Comparison of ENCODE assay signal across 18 cellular contexts in the genomic region with DNA sequence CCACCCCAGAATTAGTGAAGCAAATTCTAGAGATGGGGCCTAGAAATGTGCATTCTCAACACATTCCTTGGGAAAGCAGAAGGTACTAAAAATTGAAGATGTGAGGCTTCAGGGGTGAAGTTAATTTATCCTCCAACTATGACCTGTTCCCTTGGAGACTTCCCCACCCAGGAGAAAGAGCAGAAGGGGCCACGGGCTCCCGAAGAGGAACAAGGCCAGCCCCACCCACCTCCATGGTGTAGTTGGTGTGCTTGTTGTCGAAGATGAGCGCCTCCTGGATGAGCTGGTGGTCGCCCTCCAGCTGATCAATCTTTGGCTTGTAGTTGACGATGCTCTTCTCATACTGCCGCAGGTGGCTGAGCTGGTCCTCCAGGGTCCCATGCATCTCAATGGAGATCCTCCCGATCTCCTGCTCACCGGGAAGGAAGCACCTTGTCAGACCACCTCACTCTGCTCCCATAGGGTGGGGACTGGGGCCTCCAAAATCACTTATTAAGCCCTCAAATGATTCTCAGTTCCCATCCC.
"Had no signal": no experiment of that assay in that cellular context is flagged by ENCODE, and none has a peak within 500 bp of the region (broad histone marks: within the 10 kb centered on the region; RNA-seq: fewer than 3 reads in every experiment).

No MANE protein-coding gene starts in this region.

- H3K36me3 ChIP-seq: ovary had no signal

- H3K4me1 Mint-ChIP-seq: endodermal cell; memory B cell; neural crest cell; stimulated activated naive B cell treated with anti-CD40 and anti-IgM and Interleukin-4, amounts not matched to agents 10 μg/mL and 1 μg/mL and 100 μg/mL, for 72 hours; WTC11 had no signal

- H3K4me3 Mint-ChIP-seq: activated CD8-positive, alpha-beta T cell treated with anti-CD3 and anti-CD28 coated beads, Interleukin-2, amount 10 ng/mL, durations not matched to agents 7 days and 5 days; endodermal cell; memory B cell; neural crest cell; stimulated activated naive B cell treated with anti-CD40 and anti-IgM and Interleukin-4, amounts not matched to agents 10 μg/mL and 1 μg/mL and 100 μg/mL, for 72 hours; T-helper 1 cell treated with Interleukin-12 subunit alpha and Interleukin-12 subunit beta and Interleukin-4 antibody, amounts not matched to agents 30 μg/mL and 1 μg/mL, for 36 hours; WTC11 had no signal

- DNase-seq: activated CD4-positive, alpha-beta T cell treated with anti-CD3 and anti-CD28 coated beads for 48 hours; activated CD8-positive, alpha-beta memory T cell treated with anti-CD3 and anti-CD28 coated beads, Interleukin-2, amount 50 U/mL, for 4 hours; activated CD8-positive, alpha-beta T cell treated with anti-CD3 and anti-CD28 coated beads, Interleukin-2, amount 10 ng/mL, durations not matched to agents 7 days and 5 days; activated naive CD4-positive, alpha-beta T cell treated with Interleukin-2 at 50 U/mL for 16 hours; dorsolateral prefrontal cortex; endodermal cell; hypothalamus; left ventricle myocardium superior; stimulated activated CD4-positive, alpha-beta T cell treated with anti-CD3 and anti-CD28 coated beads, Interleukin-4, amount 100 ng/mL, for 1 hour; stimulated activated naive B cell treated with anti-CD40 and anti-IgM and Interleukin-4, amounts not matched to agents 10 μg/mL and 1 μg/mL and 100 μg/mL, for 72 hours had no signal

- ATAC-seq: activated CD8-positive, alpha-beta T cell treated with anti-CD3 and anti-CD28 coated beads, Interleukin-2, amount 10 ng/mL, durations not matched to agents 7 days and 5 days; left ventricle myocardium superior; stimulated activated naive B cell treated with anti-CD40 and anti-IgM and Interleukin-4, amounts not matched to agents 10 μg/mL and 1 μg/mL and 100 μg/mL, for 72 hours; WTC11 had no signal

- H3K27me3 ChIP-seq: cardiac muscle cell, dorsolateral prefrontal cortex, ovary, tibial nerve had no signal

- H3K9me3 Mint-ChIP-seq: endodermal cell; memory B cell; neural crest cell; stimulated activated naive B cell treated with anti-CD40 and anti-IgM and Interleukin-4, amounts not matched to agents 10 μg/mL and 1 μg/mL and 100 μg/mL, for 72 hours; T-helper 1 cell treated with Interleukin-12 subunit alpha and Interleukin-12 subunit beta and Interleukin-4 antibody, amounts not matched to agents 30 μg/mL and 1 μg/mL, for 36 hours; WTC11 had no signal

- FAIRE-seq: TTC549 had no signal

- H3K27ac ChIP-seq: cardiac muscle cell, dorsolateral prefrontal cortex, ovary, tibial nerve had no signal

- H3K27ac Mint-ChIP-seq: activated CD8-positive, alpha-beta T cell treated with anti-CD3 and anti-CD28 coated beads, Interleukin-2, amount 10 ng/mL, durations not matched to agents 7 days and 5 days; endodermal cell; memory B cell; stimulated activated naive B cell treated with anti-CD40 and anti-IgM and Interleukin-4, amounts not matched to agents 10 μg/mL and 1 μg/mL and 100 μg/mL, for 72 hours; T-helper 1 cell treated with Interleukin-12 subunit alpha and Interleukin-12 subunit beta and Interleukin-4 antibody, amounts not matched to agents 30 μg/mL and 1 μg/mL, for 36 hours; WTC11 had no signal

- H3K36me3 Mint-ChIP-seq: memory B cell; stimulated activated naive B cell treated with anti-CD40 and anti-IgM and Interleukin-4, amounts not matched to agents 10 μg/mL and 1 μg/mL and 100 μg/mL, for 72 hours had no signal

- H3K4me3 ChIP-seq: cardiac muscle cell, dorsolateral prefrontal cortex, ovary, tibial nerve had no signal

- H3K9me3 ChIP-seq: ovary, tibial nerve had no signal

- H3K4me1 ChIP-seq: tibial nerve had no signal

- H3K27me3 Mint-ChIP-seq: stimulated activated naive B cell treated with anti-CD40 and anti-IgM and Interleukin-4, amounts not matched to agents 10 μg/mL and 1 μg/mL and 100 μg/mL, for 72 hours had no signal
